ENCODE assay signal across 22 cellular contexts in genomic region chr1:216785211-216785610, GRCh38.
"Had no signal": no experiment of that assay in that cellular context is flagged by ENCODE, and none has a peak within 500 bp of the region (broad histone marks: within the 10 kb centered on the region; RNA-seq: fewer than 3 reads in every experiment).

No MANE protein-coding gene starts in this region.

- H3K27me3 Mint-ChIP-seq: activated CD4-positive, alpha-beta T cell treated with anti-CD3 and anti-CD28 coated beads, Interleukin-2, amount 10 ng/mL, durations not matched to agents 24 days and 14 days; activated CD8-positive, alpha-beta T cell treated with anti-CD3 and anti-CD28 coated beads for 36 hours had no signal

- H3K36me3 ChIP-seq: brain microvascular endothelial cell, esophagus squamous epithelium, left lung, neutrophil, pancreas, stomach had no signal

- H3K27ac Mint-ChIP-seq: activated CD4-positive, alpha-beta T cell treated with anti-CD3 and anti-CD28 coated beads, Interleukin-2, amount 10 ng/mL, durations not matched to agents 24 days and 14 days; activated CD8-positive, alpha-beta T cell treated with anti-CD3 and anti-CD28 coated beads for 36 hours; natural killer cell; type B pancreatic cell had no signal

- H3K4me1 ChIP-seq: left lung, pancreas, stomach, testis had no signal

- H3K4me3 Mint-ChIP-seq: activated CD4-positive, alpha-beta T cell treated with anti-CD3 and anti-CD28 coated beads, Interleukin-2, amount 10 ng/mL, durations not matched to agents 24 days and 14 days; activated CD8-positive, alpha-beta T cell treated with anti-CD3 and anti-CD28 coated beads for 36 hours; natural killer cell; type B pancreatic cell had no signal

- DNase-seq: activated CD4-positive, alpha-beta T cell treated with anti-CD3 and anti-CD28 coated beads, Interleukin-2, amount 10 ng/mL, durations not matched to agents 24 days and 14 days; activated CD8-positive, alpha-beta T cell treated with anti-CD3 and anti-CD28 coated beads for 36 hours; activated effector memory CD4-positive, alpha-beta T cell treated with anti-CD3 and anti-CD28 coated beads, Interleukin-2, amount 50 U/mL, for 16 hours; activated naive CD4-positive, alpha-beta T cell treated with anti-CD3 and anti-CD28 coated beads, Interleukin-2, amount 50 U/mL, for 16 hours; activated T-cell treated with anti-CD3 and anti-CD28 coated beads, Interleukin-2, amount 50 U/mL, for 48 hours; aorta; brain microvascular endothelial cell; effector CD8-positive, alpha-beta T cell; esophagus squamous epithelium; foreskin fibroblast; glutamatergic neuron; kidney; left lung; natural killer cell; pancreas; stimulated activated CD4-positive, alpha-beta T cell treated with anti-CD3 and anti-CD28 coated beads, Interleukin-12 subunit alpha, Interleukin-12 subunit beta, amount 100 ng/mL, for 4 hours; stimulated activated CD4-positive, alpha-beta T cell treated with anti-CD3 and anti-CD28 coated beads, Interleukin-2, amount 100 ng/mL, for 24 hours; stomach; T1000; testis had no signal

- ATAC-seq: activated CD8-positive, alpha-beta T cell treated with anti-CD3 and anti-CD28 coated beads for 36 hours; natural killer cell; pancreas had no signal

- H3K36me3 Mint-ChIP-seq: natural killer cell, type B pancreatic cell had no signal

- H3K27ac ChIP-seq: brain microvascular endothelial cell, left lung, neutrophil, pancreas, stomach, testis had no signal

- H3K27me3 ChIP-seq: brain microvascular endothelial cell, esophagus squamous epithelium, left lung, neutrophil, pancreas, stomach, testis had no signal

- H3K9me3 Mint-ChIP-seq: activated CD4-positive, alpha-beta T cell treated with anti-CD3 and anti-CD28 coated beads, Interleukin-2, amount 10 ng/mL, durations not matched to agents 24 days and 14 days; activated CD8-positive, alpha-beta T cell treated with anti-CD3 and anti-CD28 coated beads for 36 hours; type B pancreatic cell had no signal

- H3K4me1 Mint-ChIP-seq: activated CD4-positive, alpha-beta T cell treated with anti-CD3 and anti-CD28 coated beads, Interleukin-2, amount 10 ng/mL, durations not matched to agents 24 days and 14 days; natural killer cell had no signal

- H3K4me3 ChIP-seq: esophagus squamous epithelium, left lung, pancreas, stomach, testis had no signal

- H3K9me3 ChIP-seq: esophagus squamous epithelium, left lung, neutrophil, pancreas, stomach, testis had no signal
